8 cellular contexts compared by ENCODE assay signal in genomic region chr12:132976870-132977269, GRCh38. TPM values are rescaled to one million over a fixed set of nuclear protein-coding genes. Genes with fewer than 3 reads are reported as not detected.
DNase-seq lines count a peak whose midpoint lies in the region; ATAC-seq and TF ChIP-seq lines count a peak whose summit lies in the region.
"Not testable (repeated sequence)": the region's sequence is repeated elsewhere in the genome, so short reads cannot be mapped to it uniquely, and the experiment has no call there.

No MANE protein-coding gene starts in this region.

- not testable (repeated sequence) for H4K20me1 ChIP-seq in GM23248 (ENCODE audit: insufficient read depth)

- not testable (repeated sequence) for H3K79me2 ChIP-seq in GM23248 (ENCODE audit: insufficient read depth)

- intact Hi-C loops in lower lobe of right lung (cut with DNase I) = not testable (repeated sequence)

- not testable (repeated sequence) for H3K9me3 ChIP-seq in GM23248 (ENCODE audit: low read depth); adipocyte (ENCODE audit: control insufficient read depth, low read length)
- H3K9me3 ChIP-seq in lower lobe of right lung = peaks cover 14% of the 10 kb centered on the region

- H3K27me3 ChIP-seq in BJ (ENCODE audit: control insufficient read depth, insufficient read depth, low read length); GM23248 (replicated peaks; ENCODE audit: insufficient read depth); adipocyte (replicated peaks; ENCODE audit: control insufficient read depth, insufficient read depth, low read length); lower lobe of right lung (ENCODE audit: low read depth): not testable (repeated sequence)

- H3K36me3 ChIP-seq in BJ (ENCODE audit: control insufficient read depth, insufficient read depth, low read length); GM23248 (ENCODE audit: low read depth); adipocyte (ENCODE audit: control insufficient read depth, insufficient read depth, low read length, severe bottlenecking); lower lobe of right lung: not testable (repeated sequence)

- H2AFZ ChIP-seq in GM23248 = not testable (repeated sequence)

- TF ChIP-seq CTCF in BJ (IDR thresholded peaks at IDR 0.05; ENCODE audit: insufficient read depth, low read depth, low read length) = peak; percentile 18; the same call in 1 of the 2 replicates
- peak; percentile 37 for TF ChIP-seq CTCF in fibroblast of mammary gland (conservative IDR thresholded peaks at IDR 0.05; ENCODE audit: control insufficient read depth, insufficient read depth, low read depth, low read length)
- TF ChIP-seq CTCF in lower lobe of right lung (IDR thresholded peaks at IDR 0.05) = peak; percentile 28

- not testable (repeated sequence) for H3K27ac ChIP-seq in GM23248, lower lobe of right lung

- in situ Hi-C loops in GM23248 (cut with MboI) = not testable (repeated sequence)

- not testable (repeated sequence) for ATAC-seq in lower lobe of right lung

- POLR2A ChIA-PET in BJ (lab: Charles Lee) = not testable (repeated sequence)

- DNase-seq in BJ (ENCODE audit: low read depth); lower lobe of right lung: not testable (repeated sequence)
- DNase-seq in GM23248 (peak; percentile 25), NCI-H69 (lab: John Stamatoyannopoulos, UW) (peak; percentile 33), adipocyte (ENCODE audit: low read depth) (peak; percentile 8), fibroblast of mammary gland (ENCODE audit: low read depth) (peak; percentile 7)
- peak; percentile 19 for DNase-seq in activated CD4-positive, alpha-beta T cell treated with anti-CD3 and anti-CD28 coated beads, Interleukin-2, amount 50 U/mL, for 1 hour
- DNase-seq in stimulated activated CD8-positive, alpha-beta memory T cell treated with anti-CD3 and anti-CD28 coated beads, Interleukin-15, amount 100 ng/mL, for 48 hours (ENCODE audit: low read depth in 2 of 2) = peak; percentile 9 to 29

- not testable (repeated sequence) for H3K4me2 ChIP-seq in GM23248 (ENCODE audit: unreplicated experiment)

- 30 to 35% methylated on average over 10 to 13 of the region's 13 CpGs for WGBS in GM23248 (ENCODE audit: low coverage in 1 of 2, low lambda C conversion rate in 2 of 2, missing lambda C conversion rate in 2 of 2), 2 experiments

- H3K4me3 ChIP-seq in BJ (ENCODE audit: low read depth, low read length); GM23248; adipocyte (ENCODE audit: low read length); fibroblast of mammary gland (ENCODE audit: control insufficient read depth, low read depth, low read length); lower lobe of right lung: not testable (repeated sequence)

- H3F3A ChIP-seq in GM23248 (ENCODE audit: insufficient read depth) = not testable (repeated sequence)

- CTCF ChIA-PET in BJ (lab: Yijun Ruan, JAX) = not testable (repeated sequence)

- not testable (repeated sequence) for H3K9me2 ChIP-seq in GM23248 (ENCODE audit: insufficient read depth)

- H3K9ac ChIP-seq in GM23248; adipocyte (ENCODE audit: low read length): not testable (repeated sequence)

- not testable (repeated sequence) for H3K4me1 ChIP-seq in GM23248 (ENCODE audit: insufficient read depth); adipocyte (ENCODE audit: control insufficient read depth, insufficient read depth, low read length); lower lobe of right lung

RNA-seq across cellular contexts. Expression of gene ZNF26, which starts 9.3 kb away (rescaled TPM):
- 3.9 and 4.6 TPM in 2 replicates for polyA plus RNA-seq in BJ (2011; rRNA removed)
- 3.5 and 4.5 TPM in 2 replicates for polyA minus RNA-seq in BJ (2011; rRNA and poly(A)+ RNA removed)
- total RNA-seq in GM23248 (2014; rRNA removed; shearing (Covaris generic)) = 7.2 and 12.3 TPM in 2 replicates
- 6.4 and 6.7 TPM in 2 replicates for polyA plus RNA-seq in GM23248 (2016; fragmentation: Nextera tagmentation; extraction: Ambion mirVana)
- total RNA-seq in lower lobe of right lung = 12.6 TPM

RNA-seq across cellular contexts. Expression of gene ZNF605, which starts 20.8 kb away (rescaled TPM):
- 4.7 and 8.7 TPM in 2 replicates for polyA plus RNA-seq in BJ (2011; rRNA removed)
- polyA minus RNA-seq in BJ (2011; rRNA and poly(A)+ RNA removed) = 2.6 and 4.6 TPM in 2 replicates
- 9.2 and 15.6 TPM in 2 replicates for total RNA-seq in GM23248 (2014; rRNA removed; shearing (Covaris generic))
- polyA plus RNA-seq in GM23248 (2016; fragmentation: Nextera tagmentation; extraction: Ambion mirVana) = 5.7 and 7.5 TPM in 2 replicates
- 13.3 TPM for total RNA-seq in lower lobe of right lung
